ENCODE assay signal across 14 cellular contexts in the genomic region with DNA sequence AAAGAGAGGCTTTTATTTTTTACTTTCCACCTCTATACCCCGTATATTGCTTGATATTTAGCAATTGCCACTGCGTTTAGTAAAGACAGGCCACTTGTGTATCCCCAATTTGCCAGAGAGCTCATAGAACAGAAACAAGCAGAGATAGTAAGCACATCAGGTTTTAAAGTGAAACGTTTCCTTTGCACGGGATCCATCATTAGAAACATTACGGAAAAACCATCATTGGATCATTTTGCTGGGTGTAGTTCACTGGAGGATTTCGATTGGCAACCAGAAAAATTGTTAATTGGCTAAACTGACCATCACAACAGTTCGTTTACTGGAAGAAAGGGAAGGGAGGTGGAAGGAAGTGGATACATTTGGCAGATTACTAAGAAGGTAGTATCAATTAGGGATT.
DNase-seq lines count a peak whose midpoint lies in the region; ATAC-seq lines count a peak whose summit lies in the region.
"Had no signal": no experiment of that assay in that cellular context is flagged by ENCODE, and none has a peak within 500 bp of the region (broad histone marks: within the 10 kb centered on the region; RNA-seq: fewer than 3 reads in every experiment).

No MANE protein-coding gene starts in this region.

- H3K27ac Mint-ChIP-seq in activated naive CD8-positive, alpha-beta T cell treated with anti-CD3 and anti-CD28 coated beads, Interleukin-2, amount 50 U/mL, for 24 hours: no peak overlapping the region
- H3K27ac Mint-ChIP-seq: B cell; CD8-positive, alpha-beta T cell had no signal

- no peaks in the 10 kb centered on the region for H3K9me3 Mint-ChIP-seq in activated naive CD8-positive, alpha-beta T cell treated with anti-CD3 and anti-CD28 coated beads, Interleukin-2, amount 50 U/mL, for 24 hours
- H3K9me3 Mint-ChIP-seq: CD8-positive, alpha-beta T cell had no signal

- H3K36me3 Mint-ChIP-seq in activated naive CD8-positive, alpha-beta T cell treated with anti-CD3 and anti-CD28 coated beads, Interleukin-2, amount 50 U/mL, for 24 hours (ENCODE audit: low read depth): no peaks in the 10 kb centered on the region
- H3K36me3 Mint-ChIP-seq: CD8-positive, alpha-beta T cell had no signal

- peak overlapping the region; percentile 90 for H3K27ac ChIP-seq in cingulate gyrus (ENCODE audit: low read depth, low read length)
- H3K27ac ChIP-seq: BLaER1 treated with 17β-estradiol and CSF1 and Interleukin-3, amounts not matched to agents 10 nM and 100 nM; GM23248 had no signal

- H3K4me1 Mint-ChIP-seq in activated naive CD8-positive, alpha-beta T cell treated with anti-CD3 and anti-CD28 coated beads, Interleukin-2, amount 50 U/mL, for 24 hours: no peaks in the 10 kb centered on the region
- H3K4me1 Mint-ChIP-seq: B cell had no signal

- no peaks in the 10 kb centered on the region for H3K27me3 Mint-ChIP-seq in activated naive CD8-positive, alpha-beta T cell treated with anti-CD3 and anti-CD28 coated beads, Interleukin-2, amount 50 U/mL, for 24 hours
- H3K27me3 Mint-ChIP-seq: B cell had no signal

- no peak overlapping the region for H3K4me3 Mint-ChIP-seq in activated naive CD8-positive, alpha-beta T cell treated with anti-CD3 and anti-CD28 coated beads, Interleukin-2, amount 50 U/mL, for 24 hours
- H3K4me3 Mint-ChIP-seq: B cell; CD8-positive, alpha-beta T cell had no signal

- ATAC-seq in HG03520 (IDR thresholded peaks at IDR 0.05; ENCODE audit: unreplicated experiment) (no peak), HG02885 (IDR thresholded peaks at IDR 0.05; ENCODE audit: poor library complexity, unreplicated experiment) (no peak)
- ATAC-seq in activated naive CD8-positive, alpha-beta T cell treated with anti-CD3 and anti-CD28 coated beads, Interleukin-2, amount 50 U/mL, for 24 hours: no peak
- ATAC-seq: CD8-positive, alpha-beta T cell had no signal

- peak; percentile 41 for DNase-seq in inferior parietal cortex (ENCODE audit: extremely low spot score)
- DNase-seq in pons (ENCODE audit: low spot score): peak; percentile 67
- no peak for DNase-seq in NCI-H524 treated with DMSO at 0.1 percent for 48 hours (lab: John Stamatoyannopoulos, UW)
- DNase-seq in activated naive CD8-positive, alpha-beta T cell treated with anti-CD3 and anti-CD28 coated beads, Interleukin-2, amount 50 U/mL, for 24 hours: no peak
- DNase-seq: CD8-positive, alpha-beta T cell; COR-L47; DMS 273 treated with DMSO at 0.1 percent for 48 hours; GM23248; HCEC 1CT had no signal

Comparison
In these comparisons a context has a peak if more than half of its experiments do, and no peak if none do; other contexts are left out.
1. DNase-seq: peak in inferior parietal cortex (single experiment) and pons (single experiment); none in NCI-H524 treated with DMSO at 0.1 percent for 48 hours (single experiment) and activated naive CD8-positive, alpha-beta T cell treated with anti-CD3 and anti-CD28 coated beads, Interleukin-2, amount 50 U/mL, for 24 hours (single experiment).